ENCODE assay signal across 8 cellular contexts in the genomic region with DNA sequence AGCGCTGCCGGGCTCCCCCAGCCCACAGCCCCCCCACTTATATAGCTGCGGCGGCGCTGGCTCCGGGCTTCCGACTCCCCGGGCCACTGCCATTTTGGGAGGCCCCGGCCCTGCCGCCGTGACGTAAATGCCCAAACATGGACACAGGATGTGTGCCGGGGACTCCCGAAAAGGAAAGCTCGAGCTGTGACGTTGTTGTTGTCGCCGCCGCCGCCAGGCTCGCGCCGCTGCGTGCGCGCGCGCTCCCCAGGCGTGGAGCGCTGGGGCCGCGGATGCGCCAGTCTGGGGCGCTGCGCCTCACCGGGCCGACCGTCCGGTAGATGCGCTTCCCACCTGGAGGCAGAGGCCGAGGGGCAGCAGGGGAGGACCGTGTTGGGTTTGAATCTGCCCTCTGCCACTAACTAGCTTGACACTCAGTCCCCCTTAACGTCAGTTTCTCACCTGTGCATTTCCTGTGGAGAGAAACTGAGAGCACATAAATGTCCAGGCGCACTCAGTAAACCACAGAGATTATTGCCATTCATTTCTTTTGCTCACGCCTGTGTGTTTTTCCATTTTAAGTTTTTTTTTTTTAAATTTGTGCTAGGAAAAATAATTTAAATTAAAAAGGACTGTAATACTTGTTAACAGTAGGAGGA. TPM values are rescaled to one million over a fixed set of nuclear protein-coding genes. Genes with fewer than 3 reads are reported as not detected.
A peak's percentile ranks its signal among the peaks of the same experiment; 100 is the strongest.
DNase-seq lines count a peak whose midpoint lies in the region; TF ChIP-seq lines count a peak whose summit lies in the region.

Gene EGR4, minus strand, starts transcription at position 15 of the 638 bp plus-strand sequence. CDS start 231 bp downstream, outside the sequence.

- no peaks in the 10 kb centered on the region for H3K9me3 Mint-ChIP-seq in activated T-helper 2 cell treated with anti-CD3 and anti-CD28 coated beads, Interferon-gamma antibody, Interleukin-2, Interleukin-4, amounts not matched to agents 10 μg/mL and 5 μg/mL and 100 μg/mL, durations not matched to agents 14 hours and 24 hours and 36 hours

- peak; percentile 97 for DNase-seq in DMS53 (lab: John Stamatoyannopoulos, UW)
- DNase-seq in GM23248, result peak; percentile 85
- DNase-seq in KG1 (lab: John Stamatoyannopoulos, UW), result peak; percentile 43
- DNase-seq in RPMI7951 (ENCODE audit: low read depth), result peak; percentile 68
- peak; percentile 87 for DNase-seq in activated T-helper 2 cell treated with anti-CD3 and anti-CD28 coated beads, Interferon-gamma antibody, Interleukin-2, Interleukin-4, amounts not matched to agents 10 μg/mL and 5 μg/mL and 100 μg/mL, durations not matched to agents 14 hours and 24 hours and 36 hours (ENCODE audit: low spot score)
- DNase-seq in fibroblast of pulmonary artery (ENCODE audit: low read depth), result peak; percentile 71
- DNase-seq in nucleus accumbens (lab: John Stamatoyannopoulos, UW), result peak in 42 of 56 donors; percentile 27 to 93 (median 72)
- DNase-seq in testis, result peak; percentile 88

- H3K4me1 ChIP-seq in GM23248 (ENCODE audit: insufficient read depth) (no peaks in the 10 kb centered on the region), testis (no peaks in the 10 kb centered on the region)

- H3K79me2 ChIP-seq in GM23248 (ENCODE audit: insufficient read depth), result no peaks in the 10 kb centered on the region

- H3K9ac ChIP-seq in GM23248, result no peak within 1 kb of the TSS

- TF ChIP-seq POLR2A in testis (IDR thresholded peaks at IDR 0.05), result no peak

- TF ChIP-seq CTCF in fibroblast of pulmonary artery (IDR thresholded peaks at IDR 0.05; ENCODE audit: low read length, missing control alignments), result no peak
- no peak for TF ChIP-seq CTCF in testis (IDR thresholded peaks at IDR 0.05)

- no peaks in the 10 kb centered on the region for H3F3A ChIP-seq in GM23248 (ENCODE audit: insufficient read depth)

- in situ Hi-C loops in GM23248 (cut with MboI), result no loop called here

- no peak within 1 kb of the TSS for H3K27ac Mint-ChIP-seq in activated T-helper 2 cell treated with anti-CD3 and anti-CD28 coated beads, Interferon-gamma antibody, Interleukin-2, Interleukin-4, amounts not matched to agents 10 μg/mL and 5 μg/mL and 100 μg/mL, durations not matched to agents 14 hours and 24 hours and 36 hours

- no peaks in the 10 kb centered on the region for H3K9me2 ChIP-seq in GM23248 (ENCODE audit: insufficient read depth)

- no peaks in the 10 kb centered on the region for H3K36me3 Mint-ChIP-seq in activated T-helper 2 cell treated with anti-CD3 and anti-CD28 coated beads, Interferon-gamma antibody, Interleukin-2, Interleukin-4, amounts not matched to agents 10 μg/mL and 5 μg/mL and 100 μg/mL, durations not matched to agents 14 hours and 24 hours and 36 hours (ENCODE audit: low read depth)

- H3K27me3 ChIP-seq in GM23248 (replicated peaks; ENCODE audit: insufficient read depth), result peaks cover 51% of the 10 kb centered on the region
- no peaks in the 10 kb centered on the region for H3K27me3 ChIP-seq in testis

- H3K4me2 ChIP-seq in GM23248 (ENCODE audit: unreplicated experiment), result peak within 1 kb of the TSS; percentile 69

- no peaks in the 10 kb centered on the region for H4K20me1 ChIP-seq in GM23248 (ENCODE audit: insufficient read depth)

- H3K4me3 Mint-ChIP-seq in activated T-helper 2 cell treated with anti-CD3 and anti-CD28 coated beads, Interferon-gamma antibody, Interleukin-2, Interleukin-4, amounts not matched to agents 10 μg/mL and 5 μg/mL and 100 μg/mL, durations not matched to agents 14 hours and 24 hours and 36 hours (ENCODE audit: low read depth), result peak within 1 kb of the TSS; percentile 69

- no peaks in the 10 kb centered on the region for H3K36me3 ChIP-seq in GM23248 (ENCODE audit: low read depth)
- H3K36me3 ChIP-seq in testis (ENCODE audit: low read depth, missing control alignments), result no peaks in the 10 kb centered on the region

- peaks cover 67% of the 10 kb centered on the region for H3K27me3 Mint-ChIP-seq in activated T-helper 2 cell treated with anti-CD3 and anti-CD28 coated beads, Interferon-gamma antibody, Interleukin-2, Interleukin-4, amounts not matched to agents 10 μg/mL and 5 μg/mL and 100 μg/mL, durations not matched to agents 14 hours and 24 hours and 36 hours (ENCODE audit: low read depth)

- H3K27ac ChIP-seq in GM23248, result no peak within 1 kb of the TSS
- H3K27ac ChIP-seq in testis, result no peak within 1 kb of the TSS

- 4 to 5% methylated on average over 23 to 44 of the region's 45 CpGs for WGBS in GM23248 (ENCODE audit: low coverage in 1 of 2, low lambda C conversion rate in 2 of 2, missing lambda C conversion rate in 2 of 2), 2 experiments
- WGBS in testis, 2 donors, result 1 to 4% methylated on average over 7 to 45 of the region's 45 CpGs

- H3K9me3 ChIP-seq in GM23248 (ENCODE audit: low read depth) (no peaks in the 10 kb centered on the region), testis (no peaks in the 10 kb centered on the region)

- peaks cover 5% of the 10 kb centered on the region for H3K4me1 Mint-ChIP-seq in activated T-helper 2 cell treated with anti-CD3 and anti-CD28 coated beads, Interferon-gamma antibody, Interleukin-2, Interleukin-4, amounts not matched to agents 10 μg/mL and 5 μg/mL and 100 μg/mL, durations not matched to agents 14 hours and 24 hours and 36 hours (ENCODE audit: low read depth)

- intact Hi-C loops in activated T-helper 2 cell treated with anti-CD3 and anti-CD28 coated beads, Interferon-gamma antibody, Interleukin-2, Interleukin-4, amounts not matched to agents 10 μg/mL and 5 μg/mL and 100 μg/mL, durations not matched to agents 14 hours and 24 hours and 36 hours (cut with micrococcal nuclease), result loop anchor here (1.0 to 10.0 kb wide), 4 partner anchors 59 to 369 kb away; partner anchors contain the start of genes ALMS1, CCT7 and SMYD5
- intact Hi-C loops in testis (cut with DNase I; ENCODE audit: low total_unique reads), result no loop called here

- peak within 1 kb of the TSS; percentile 71 for H3K4me3 ChIP-seq in GM23248
- H3K4me3 ChIP-seq in fibroblast of pulmonary artery (replicated peaks; ENCODE audit: low read depth, low read length), result peak within 1 kb of the TSS; percentile 45
- peak within 1 kb of the TSS; percentile 48 to 56 for H3K4me3 ChIP-seq in testis

- peak within 1 kb of the TSS; percentile 61 for H2AFZ ChIP-seq in GM23248

RNA-seq across cellular contexts. Expression of gene EGR4, which starts in this region (rescaled TPM):
- not detected in 2 replicates for total RNA-seq in GM23248 (2014; rRNA removed; shearing (Covaris generic))
- 0.08 TPM in 1 of 2 replicates, not detected in the other for polyA plus RNA-seq in GM23248 (2016; fragmentation: Nextera tagmentation; extraction: Ambion mirVana)
- total RNA-seq in RPMI7951 (2014; rRNA removed; shearing (Covaris generic)), result not detected in 2 replicates
- 0.46 and 0.53 TPM in 2 replicates for total RNA-seq in activated T-helper 2 cell treated with anti-CD3 and anti-CD28 coated beads, Interferon-gamma antibody, Interleukin-2, Interleukin-4, amounts not matched to agents 10 μg/mL and 5 μg/mL and 100 μg/mL, durations not matched to agents 14 hours and 24 hours and 36 hours
- total RNA-seq in testis, result 10 to 100 TPM; 12.5 to 14.9 TPM
- 4.6 TPM for polyA plus RNA-seq in testis (ENCODE audit: insufficient read depth, low read depth, low replicate concordance)

Comparison
In these comparisons a context has a peak if more than half of its experiments do, and no peak if none do; other contexts are left out.
1. Peak in DNase-seq, H3K4me3 ChIP-seq and H3K4me2 ChIP-seq in GM23248; RNA of the gene not detected or under 1 TPM.
2. Peak in DNase-seq in RPMI7951; RNA of the gene not detected or under 1 TPM.
3. Peak in DNase-seq in activated T-helper 2 cell treated with anti-CD3 and anti-CD28 coated beads, Interferon-gamma antibody, Interleukin-2, Interleukin-4, amounts not matched to agents 10 μg/mL and 5 μg/mL and 100 μg/mL, durations not matched to agents 14 hours and 24 hours and 36 hours; RNA of the gene not detected or under 1 TPM.
4. DNase-seq: peak in every context shown above with its lines; median percentile 97 in DMS53; 88 in testis; 87 in activated T-helper 2 cell treated with anti-CD3 and anti-CD28 coated beads, Interferon-gamma antibody, Interleukin-2, Interleukin-4, amounts not matched to agents 10 μg/mL and 5 μg/mL and 100 μg/mL, durations not matched to agents 14 hours and 24 hours and 36 hours; 85 in GM23248; 72 in nucleus accumbens; 71 in fibroblast of pulmonary artery; 68 in RPMI7951; 43 in KG1.